9 cellular contexts compared by ENCODE assay signal in the genomic region with DNA sequence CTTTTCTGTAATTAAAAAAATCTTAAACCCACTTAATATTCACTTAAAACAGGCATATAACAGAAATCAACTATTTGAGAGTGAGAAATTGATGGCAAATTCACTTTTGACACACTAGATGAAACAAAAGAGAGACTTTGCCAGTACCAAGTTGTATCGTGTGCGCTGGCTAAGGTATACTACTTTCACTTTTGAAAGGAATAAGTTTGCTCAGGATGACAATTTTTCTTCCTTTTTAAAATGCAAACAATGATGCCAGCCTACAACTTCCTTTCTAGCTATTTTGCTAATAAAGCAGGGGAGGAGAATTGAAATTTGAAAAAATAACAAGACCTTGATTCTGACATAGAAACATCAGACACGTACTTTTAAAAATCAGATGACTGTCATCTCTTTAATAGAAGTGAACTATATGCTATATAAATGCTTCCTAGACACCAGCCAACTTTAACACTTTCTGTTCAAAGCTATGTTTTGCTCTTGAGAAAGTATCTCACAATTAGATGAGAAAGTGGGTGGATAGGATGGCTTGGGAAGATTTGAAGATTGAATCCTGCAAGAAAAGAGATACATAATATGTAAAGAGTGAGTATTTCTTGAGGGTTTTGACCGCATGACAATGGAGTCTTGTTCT. TPM values are rescaled to one million over a fixed set of nuclear protein-coding genes. Genes with fewer than 3 reads are reported as not detected.
DNase-seq lines count a peak whose midpoint lies in the region; ATAC-seq, FAIRE-seq and TF ChIP-seq lines count a peak whose summit lies in the region.
"Had no signal": no experiment of that assay in that cellular context is flagged by ENCODE, and none has a peak within 500 bp of the region (broad histone marks: within the 10 kb centered on the region; RNA-seq: fewer than 3 reads in every experiment).

No MANE protein-coding gene starts in this region.

- no peaks in the 10 kb centered on the region for H3K36me3 ChIP-seq in CD8-positive, alpha-beta T cell (ENCODE audit: insufficient read depth, low read length)
- no peaks in the 10 kb centered on the region for H3K36me3 ChIP-seq in Peyer's patch
- no peaks in the 10 kb centered on the region for H3K36me3 ChIP-seq in effector memory CD4-positive, alpha-beta T cell (ENCODE audit: control insufficient read depth, insufficient read depth, low read length)
- no peaks in the 10 kb centered on the region for H3K36me3 ChIP-seq in pancreas
- H3K36me3 ChIP-seq: cardiac muscle cell had no signal

- no peak for TF ChIP-seq POLR2A in Peyer's patch (IDR thresholded peaks at IDR 0.05)

- CTCF ChIA-PET in CD8-positive, alpha-beta T cell (lab: Charles Lee), result no interaction called here

- H3K4me3 Mint-ChIP-seq in CD8-positive, alpha-beta T cell, result peak overlapping the region; percentile 27

- peaks cover 4% of the 10 kb centered on the region for H3K4me1 ChIP-seq in CD8-positive, alpha-beta T cell (ENCODE audit: insufficient read depth, low read length)
- no peaks in the 10 kb centered on the region for H3K4me1 ChIP-seq in Peyer's patch
- no peaks in the 10 kb centered on the region for H3K4me1 ChIP-seq in effector memory CD4-positive, alpha-beta T cell (ENCODE audit: control insufficient read depth, insufficient read depth, low read length, poor library complexity, severe bottlenecking)
- no peaks in the 10 kb centered on the region for H3K4me1 ChIP-seq in pancreas

- H3K27ac Mint-ChIP-seq in CD8-positive, alpha-beta T cell, result no peak overlapping the region

- no peak overlapping the region for H3K4me3 ChIP-seq in CD8-positive, alpha-beta T cell (ENCODE audit: low read depth, low read length)
- H3K4me3 ChIP-seq in Peyer's patch (peak overlapping the region in 2 of 4 donors; percentile 12 to 21), pancreas (peak overlapping the region in 2 of 4 donors; percentile 11 to 18)
- H3K4me3 ChIP-seq in effector memory CD4-positive, alpha-beta T cell (ENCODE audit: insufficient read depth, low read depth, low read length, poor library complexity, severe bottlenecking), result peak overlapping the region; percentile 11
- H3K4me3 ChIP-seq: cardiac muscle cell had no signal

- no peaks in the 10 kb centered on the region for H3K9me3 Mint-ChIP-seq in CD8-positive, alpha-beta T cell

- H3K27ac ChIP-seq in CD8-positive, alpha-beta T cell (ENCODE audit: low read depth, low read length), result no peak overlapping the region
- H3K27ac ChIP-seq in Peyer's patch (peak overlapping the region in 3 of 4 donors; percentile 32 to 73 (median 45)), pancreas (no peak overlapping the region)
- no peak overlapping the region for H3K27ac ChIP-seq in effector memory CD4-positive, alpha-beta T cell (ENCODE audit: insufficient read depth, low read length, poor library complexity, severe bottlenecking)
- H3K27ac ChIP-seq: cardiac muscle cell had no signal

- no peak for TF ChIP-seq CTCF in CD8-positive, alpha-beta T cell (IDR thresholded peaks at IDR 0.05)
- TF ChIP-seq CTCF in Peyer's patch (IDR thresholded peaks at IDR 0.05) (no peak), pancreas (IDR thresholded peaks at IDR 0.05) (no peak)

- no peak for DNase-seq in CD8-positive, alpha-beta T cell
- DNase-seq in Peyer's patch (no peak), pancreas (no peak), NCI-H748 (lab: John Stamatoyannopoulos, UW; ENCODE audit: unreplicated experiment) (no peak)
- DNase-seq in effector memory CD4-positive, alpha-beta T cell, result no peak

- ATAC-seq in CD8-positive, alpha-beta T cell, result no peak
- peak in 3 of 4 donors; percentile 36 to 66 (median 40) for ATAC-seq in pancreas
- ATAC-seq in HG03025 (IDR thresholded peaks at IDR 0.05; ENCODE audit: low FRiP score, unreplicated experiment), result no peak
- no peak for ATAC-seq in GM18909 (IDR thresholded peaks at IDR 0.05; ENCODE audit: poor library complexity, unreplicated experiment)
- no peak for ATAC-seq in GM18519 (IDR thresholded peaks at IDR 0.05; ENCODE audit: low FRiP score, unreplicated experiment)

- peaks cover 11% of the 10 kb centered on the region for H3K4me1 Mint-ChIP-seq in CD8-positive, alpha-beta T cell (ENCODE audit: low read depth)

- FAIRE-seq in pancreas (lab: Jason Lieb, UNC), result peak; percentile 20

- no peaks in the 10 kb centered on the region for H3K27me3 ChIP-seq in CD8-positive, alpha-beta T cell (ENCODE audit: insufficient read depth, low read length)
- no peaks in the 10 kb centered on the region for H3K27me3 ChIP-seq in Peyer's patch
- no peaks in the 10 kb centered on the region for H3K27me3 ChIP-seq in effector memory CD4-positive, alpha-beta T cell (replicated peaks; ENCODE audit: control insufficient read depth, insufficient read depth, low read length, poor library complexity, severe bottlenecking)
- peaks cover 0 to 3% (median 0%) of the 10 kb centered on the region in 4 donors for H3K27me3 ChIP-seq in pancreas
- H3K27me3 ChIP-seq: cardiac muscle cell had no signal

- H3K27me3 Mint-ChIP-seq in CD8-positive, alpha-beta T cell (ENCODE audit: low read depth), result peaks cover 9% of the 10 kb centered on the region

- no peaks in the 10 kb centered on the region for H3K36me3 Mint-ChIP-seq in CD8-positive, alpha-beta T cell

- POLR2A ChIA-PET in CD8-positive, alpha-beta T cell (lab: Charles Lee), result no interaction called here

- intact Hi-C loops in CD8-positive, alpha-beta T cell (cut with DNase I, micrococcal nuclease), result no loop called here
- intact Hi-C loops in pancreas (cut with DNase I), result no loop called here

- 47 to 54% methylated on average over 4 of the region's 4 CpGs for WGBS in pancreas, 2 donors

- no peaks in the 10 kb centered on the region for H3K9me3 ChIP-seq in CD8-positive, alpha-beta T cell (ENCODE audit: low read length)
- H3K9me3 ChIP-seq in Peyer's patch (no peaks in the 10 kb centered on the region), pancreas (no peaks in the 10 kb centered on the region)
- no peaks in the 10 kb centered on the region for H3K9me3 ChIP-seq in effector memory CD4-positive, alpha-beta T cell (ENCODE audit: control insufficient read depth, low read length)

RNA-seq across cellular contexts. Expression of a gene that starts 41.6 kb away (rescaled TPM):
- not detected for total RNA-seq in CD8-positive, alpha-beta T cell
- total RNA-seq in Peyer's patch (not detected), pancreas (not detected)
- polyA plus RNA-seq in pancreas, result not detected

Comparison
In these comparisons a context has a peak if more than half of its experiments do, and no peak if none do; other contexts are left out.
1. ATAC-seq: peak in pancreas (3 of 4); none in CD8-positive, alpha-beta T cell (single experiment), HG03025 (single experiment), GM18909 (single experiment) and GM18519 (single experiment).
2. H3K27ac ChIP-seq: peak in Peyer's patch (3 of 4); none in CD8-positive, alpha-beta T cell (single experiment), effector memory CD4-positive, alpha-beta T cell (single experiment) and pancreas (0 of 4).